In genomic region chr6:152583888-152584287, GRCh38 we compare ENCODE assay signal across 33 cellular contexts.
"Had no signal": no experiment of that assay in that cellular context is flagged by ENCODE, and none has a peak within 500 bp of the region (broad histone marks: within the 10 kb centered on the region; RNA-seq: fewer than 3 reads in every experiment).

No MANE protein-coding gene starts in this region.

- DNase-seq: activated effector memory CD4-positive, alpha-beta T cell treated with anti-CD3 and anti-CD28 coated beads, Interleukin-2, amount 50 U/mL, for 16 hours; activated effector memory CD4-positive, alpha-beta T cell treated with Interleukin-2 at 50 U/mL for 16 hours; activated gamma-delta T cell; activated gamma-delta T cell treated with Interleukin-2 at 50 U/mL for 16 hours; activated naive CD4-positive, alpha-beta T cell; activated naive CD4-positive, alpha-beta T cell treated with anti-CD3 and anti-CD28 coated beads for 36 hours; activated naive CD4-positive, alpha-beta T cell treated with anti-CD3 and anti-CD28 coated beads, Interleukin-2, amount 10 ng/mL, durations not matched to agents 7 days and 5 days; activated naive CD4-positive, alpha-beta T cell treated with anti-CD3 and anti-CD28 coated beads, Interleukin-2, amount 50 U/mL, for 16 hours; activated naive CD4-positive, alpha-beta T cell treated with Interleukin-2 at 50 U/mL for 16 hours; activated naive CD8-positive, alpha-beta T cell treated with anti-CD3 and anti-CD28 coated beads for 36 hours; activated naive CD8-positive, alpha-beta T cell treated with anti-CD3 and anti-CD28 coated beads, Interleukin-2, amount 10 ng/mL, durations not matched to agents 7 days and 5 days; activated naive CD8-positive, alpha-beta T cell treated with anti-CD3 and anti-CD28 coated beads, Interleukin-2, amount 50 U/mL, for 24 hours; activated T-cell treated with anti-CD3 and anti-CD28 coated beads for 4 hours; activated T-cell treated with anti-CD3 and anti-CD28 coated beads, Interleukin-2, amount 50 U/mL, for 1 hour; activated T-cell treated with anti-CD3 and anti-CD28 coated beads, Interleukin-2, amount 50 U/mL, for 24 hours; activated T-cell treated with anti-CD3 and anti-CD28 coated beads, Interleukin-2, amount 50 U/mL, for 4 hours; activated T-cell treated with anti-CD3 and anti-CD28 coated beads, Interleukin-2, amount 50 U/mL, for 48 hours; activated T-cell treated with anti-CD3 and anti-CD28 coated beads, Interleukin-2, amount 50 U/mL, for 72 hours; adrenal gland; amniotic stem cell; amygdala; anterior cingulate cortex; aorta; body of pancreas; brain microvascular endothelial cell; caudate nucleus; central memory CD4-positive, alpha-beta T cell; cerebellar nuclear complex had no signal

- H3K4me1 ChIP-seq: adrenal gland, ascending aorta, body of pancreas, breast epithelium had no signal

- H3K27me3 ChIP-seq: adrenal gland, ascending aorta, body of pancreas, brain microvascular endothelial cell, breast epithelium, cardiac muscle cell had no signal

- H3K4me3 ChIP-seq: adrenal gland, ascending aorta, body of pancreas, breast epithelium, cardiac muscle cell had no signal

- ATAC-seq: activated naive CD4-positive, alpha-beta T cell treated with anti-CD3 and anti-CD28 coated beads, Interleukin-2, amount 50 U/mL, for 72 hours; activated naive CD8-positive, alpha-beta T cell treated with anti-CD3 and anti-CD28 coated beads, Interleukin-2, amount 50 U/mL, for 24 hours; activated T-cell treated with anti-CD3 and anti-CD28 coated beads, Interleukin-2, amount 50 U/mL, for 4 hours; activated T-cell treated with anti-CD3 and anti-CD28 coated beads, Interleukin-2, amount 50 U/mL, for 72 hours; activated T-helper 17 cell treated with anti-CD3 and anti-CD28 coated beads, Interleukin-2, amount 50 U/mL, for 72 hours; body of pancreas had no signal

- H3K36me3 ChIP-seq: adrenal gland, ascending aorta, brain microvascular endothelial cell, breast epithelium, cardiac muscle cell had no signal

- H3K27ac ChIP-seq: adrenal gland, ascending aorta, body of pancreas, brain microvascular endothelial cell, breast epithelium, cardiac muscle cell had no signal

- H3K9me3 ChIP-seq: adrenal gland, ascending aorta, body of pancreas, breast epithelium had no signal
